ENCODE assay signal across 1 cellular context in the genomic region with DNA sequence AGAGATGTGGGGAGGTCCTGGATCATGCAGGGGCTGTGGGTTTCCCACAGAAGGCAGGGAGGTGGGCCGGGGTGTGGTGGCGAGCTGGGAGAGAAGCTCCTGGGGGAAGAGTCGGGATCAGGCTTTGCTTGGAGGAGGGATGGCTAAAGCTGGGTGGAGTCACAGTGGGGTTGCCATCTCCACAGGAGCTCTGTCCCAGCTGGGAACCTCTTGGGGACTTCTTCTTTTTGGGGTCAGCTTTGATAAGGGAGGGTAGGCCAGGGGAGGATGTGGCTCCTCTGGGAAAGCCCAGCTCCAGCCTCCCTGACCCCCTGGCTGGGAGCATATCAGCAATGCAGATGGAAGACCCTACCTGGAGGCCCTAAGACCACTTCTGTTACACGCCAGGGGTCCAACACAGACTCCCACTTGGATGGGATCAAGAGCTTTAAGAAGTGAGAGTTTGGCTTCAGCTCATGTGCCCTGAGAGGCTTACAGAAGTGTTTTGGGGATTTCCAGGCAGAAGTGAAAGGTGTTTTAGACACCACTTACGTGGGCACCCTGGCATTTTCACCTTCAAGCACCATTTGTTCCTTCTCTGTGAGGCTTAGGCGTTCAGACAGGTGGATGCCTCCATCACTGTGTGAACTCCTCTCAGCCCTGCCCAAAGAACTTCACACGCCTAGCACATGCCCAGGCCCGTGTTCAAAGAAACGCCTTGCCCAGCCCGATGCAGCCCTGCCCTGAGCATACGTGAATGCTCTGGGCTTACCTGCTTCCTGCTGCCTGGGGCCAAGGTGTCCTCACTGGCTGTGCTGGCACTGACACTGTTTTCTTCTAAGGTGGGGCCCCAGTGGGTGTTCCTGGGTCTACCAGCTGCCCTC.
TF ChIP-seq lines count a peak whose summit lies in the region.

No MANE protein-coding gene starts in this region.

TF ChIP-seq in GM23338, 12 proteins besides CTCF, POLR2A, EP300 and RAD21 (continued from another document):
- TF ChIP-seq, protein P1, sequence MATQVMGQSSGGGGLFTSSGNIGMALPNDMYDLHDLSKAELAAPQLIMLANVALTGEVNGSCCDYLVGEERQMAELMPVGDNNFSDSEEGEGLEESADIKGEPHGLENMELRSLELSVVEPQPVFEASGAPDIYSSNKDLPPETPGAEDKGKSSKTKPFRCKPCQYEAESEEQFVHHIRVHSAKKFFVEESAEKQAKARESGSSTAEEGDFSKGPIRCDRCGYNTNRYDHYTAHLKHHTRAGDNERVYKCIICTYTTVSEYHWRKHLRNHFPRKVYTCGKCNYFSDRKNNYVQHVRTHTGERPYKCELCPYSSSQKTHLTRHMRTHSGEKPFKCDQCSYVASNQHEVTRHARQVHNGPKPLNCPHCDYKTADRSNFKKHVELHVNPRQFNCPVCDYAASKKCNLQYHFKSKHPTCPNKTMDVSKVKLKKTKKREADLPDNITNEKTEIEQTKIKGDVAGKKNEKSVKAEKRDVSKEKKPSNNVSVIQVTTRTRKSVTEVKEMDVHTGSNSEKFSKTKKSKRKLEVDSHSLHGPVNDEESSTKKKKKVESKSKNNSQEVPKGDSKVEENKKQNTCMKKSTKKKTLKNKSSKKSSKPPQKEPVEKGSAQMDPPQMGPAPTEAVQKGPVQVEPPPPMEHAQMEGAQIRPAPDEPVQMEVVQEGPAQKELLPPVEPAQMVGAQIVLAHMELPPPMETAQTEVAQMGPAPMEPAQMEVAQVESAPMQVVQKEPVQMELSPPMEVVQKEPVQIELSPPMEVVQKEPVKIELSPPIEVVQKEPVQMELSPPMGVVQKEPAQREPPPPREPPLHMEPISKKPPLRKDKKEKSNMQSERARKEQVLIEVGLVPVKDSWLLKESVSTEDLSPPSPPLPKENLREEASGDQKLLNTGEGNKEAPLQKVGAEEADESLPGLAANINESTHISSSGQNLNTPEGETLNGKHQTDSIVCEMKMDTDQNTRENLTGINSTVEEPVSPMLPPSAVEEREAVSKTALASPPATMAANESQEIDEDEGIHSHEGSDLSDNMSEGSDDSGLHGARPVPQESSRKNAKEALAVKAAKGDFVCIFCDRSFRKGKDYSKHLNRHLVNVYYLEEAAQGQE (IDR thresholded peaks at IDR 0.05; ENCODE audit: unreplicated experiment), result no peak
- TF ChIP-seq ZNF114 (CRISPR knock-in tag; IDR thresholded peaks at IDR 0.05) (no peak), EZH2 (IDR thresholded peaks at IDR 0.05; ENCODE audit: low read depth, unreplicated experiment) (no peak), EZH2phosphoT487 (IDR thresholded peaks at IDR 0.05; ENCODE audit: unreplicated experiment) (no peak), POLR2AphosphoS5 (IDR thresholded peaks at IDR 0.05; ENCODE audit: low read depth) (no peak), STAT1 (IDR thresholded peaks at IDR 0.05; ENCODE audit: unreplicated experiment) (no peak), NANOG (IDR thresholded peaks at IDR 0.05; ENCODE audit: borderline replicate concordance) (no peak), ZNF331 (CRISPR knock-in tag; IDR thresholded peaks at IDR 0.05; ENCODE audit: low read depth) (no peak), JUNB (IDR thresholded peaks at IDR 0.05; ENCODE audit: unreplicated experiment) (no peak)
- TF ChIP-seq, protein P2, sequence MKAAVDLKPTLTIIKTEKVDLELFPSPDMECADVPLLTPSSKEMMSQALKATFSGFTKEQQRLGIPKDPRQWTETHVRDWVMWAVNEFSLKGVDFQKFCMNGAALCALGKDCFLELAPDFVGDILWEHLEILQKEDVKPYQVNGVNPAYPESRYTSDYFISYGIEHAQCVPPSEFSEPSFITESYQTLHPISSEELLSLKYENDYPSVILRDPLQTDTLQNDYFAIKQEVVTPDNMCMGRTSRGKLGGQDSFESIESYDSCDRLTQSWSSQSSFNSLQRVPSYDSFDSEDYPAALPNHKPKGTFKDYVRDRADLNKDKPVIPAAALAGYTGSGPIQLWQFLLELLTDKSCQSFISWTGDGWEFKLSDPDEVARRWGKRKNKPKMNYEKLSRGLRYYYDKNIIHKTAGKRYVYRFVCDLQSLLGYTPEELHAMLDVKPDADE (IDR thresholded peaks at IDR 0.05), result no peak
- TF ChIP-seq, protein P3, sequence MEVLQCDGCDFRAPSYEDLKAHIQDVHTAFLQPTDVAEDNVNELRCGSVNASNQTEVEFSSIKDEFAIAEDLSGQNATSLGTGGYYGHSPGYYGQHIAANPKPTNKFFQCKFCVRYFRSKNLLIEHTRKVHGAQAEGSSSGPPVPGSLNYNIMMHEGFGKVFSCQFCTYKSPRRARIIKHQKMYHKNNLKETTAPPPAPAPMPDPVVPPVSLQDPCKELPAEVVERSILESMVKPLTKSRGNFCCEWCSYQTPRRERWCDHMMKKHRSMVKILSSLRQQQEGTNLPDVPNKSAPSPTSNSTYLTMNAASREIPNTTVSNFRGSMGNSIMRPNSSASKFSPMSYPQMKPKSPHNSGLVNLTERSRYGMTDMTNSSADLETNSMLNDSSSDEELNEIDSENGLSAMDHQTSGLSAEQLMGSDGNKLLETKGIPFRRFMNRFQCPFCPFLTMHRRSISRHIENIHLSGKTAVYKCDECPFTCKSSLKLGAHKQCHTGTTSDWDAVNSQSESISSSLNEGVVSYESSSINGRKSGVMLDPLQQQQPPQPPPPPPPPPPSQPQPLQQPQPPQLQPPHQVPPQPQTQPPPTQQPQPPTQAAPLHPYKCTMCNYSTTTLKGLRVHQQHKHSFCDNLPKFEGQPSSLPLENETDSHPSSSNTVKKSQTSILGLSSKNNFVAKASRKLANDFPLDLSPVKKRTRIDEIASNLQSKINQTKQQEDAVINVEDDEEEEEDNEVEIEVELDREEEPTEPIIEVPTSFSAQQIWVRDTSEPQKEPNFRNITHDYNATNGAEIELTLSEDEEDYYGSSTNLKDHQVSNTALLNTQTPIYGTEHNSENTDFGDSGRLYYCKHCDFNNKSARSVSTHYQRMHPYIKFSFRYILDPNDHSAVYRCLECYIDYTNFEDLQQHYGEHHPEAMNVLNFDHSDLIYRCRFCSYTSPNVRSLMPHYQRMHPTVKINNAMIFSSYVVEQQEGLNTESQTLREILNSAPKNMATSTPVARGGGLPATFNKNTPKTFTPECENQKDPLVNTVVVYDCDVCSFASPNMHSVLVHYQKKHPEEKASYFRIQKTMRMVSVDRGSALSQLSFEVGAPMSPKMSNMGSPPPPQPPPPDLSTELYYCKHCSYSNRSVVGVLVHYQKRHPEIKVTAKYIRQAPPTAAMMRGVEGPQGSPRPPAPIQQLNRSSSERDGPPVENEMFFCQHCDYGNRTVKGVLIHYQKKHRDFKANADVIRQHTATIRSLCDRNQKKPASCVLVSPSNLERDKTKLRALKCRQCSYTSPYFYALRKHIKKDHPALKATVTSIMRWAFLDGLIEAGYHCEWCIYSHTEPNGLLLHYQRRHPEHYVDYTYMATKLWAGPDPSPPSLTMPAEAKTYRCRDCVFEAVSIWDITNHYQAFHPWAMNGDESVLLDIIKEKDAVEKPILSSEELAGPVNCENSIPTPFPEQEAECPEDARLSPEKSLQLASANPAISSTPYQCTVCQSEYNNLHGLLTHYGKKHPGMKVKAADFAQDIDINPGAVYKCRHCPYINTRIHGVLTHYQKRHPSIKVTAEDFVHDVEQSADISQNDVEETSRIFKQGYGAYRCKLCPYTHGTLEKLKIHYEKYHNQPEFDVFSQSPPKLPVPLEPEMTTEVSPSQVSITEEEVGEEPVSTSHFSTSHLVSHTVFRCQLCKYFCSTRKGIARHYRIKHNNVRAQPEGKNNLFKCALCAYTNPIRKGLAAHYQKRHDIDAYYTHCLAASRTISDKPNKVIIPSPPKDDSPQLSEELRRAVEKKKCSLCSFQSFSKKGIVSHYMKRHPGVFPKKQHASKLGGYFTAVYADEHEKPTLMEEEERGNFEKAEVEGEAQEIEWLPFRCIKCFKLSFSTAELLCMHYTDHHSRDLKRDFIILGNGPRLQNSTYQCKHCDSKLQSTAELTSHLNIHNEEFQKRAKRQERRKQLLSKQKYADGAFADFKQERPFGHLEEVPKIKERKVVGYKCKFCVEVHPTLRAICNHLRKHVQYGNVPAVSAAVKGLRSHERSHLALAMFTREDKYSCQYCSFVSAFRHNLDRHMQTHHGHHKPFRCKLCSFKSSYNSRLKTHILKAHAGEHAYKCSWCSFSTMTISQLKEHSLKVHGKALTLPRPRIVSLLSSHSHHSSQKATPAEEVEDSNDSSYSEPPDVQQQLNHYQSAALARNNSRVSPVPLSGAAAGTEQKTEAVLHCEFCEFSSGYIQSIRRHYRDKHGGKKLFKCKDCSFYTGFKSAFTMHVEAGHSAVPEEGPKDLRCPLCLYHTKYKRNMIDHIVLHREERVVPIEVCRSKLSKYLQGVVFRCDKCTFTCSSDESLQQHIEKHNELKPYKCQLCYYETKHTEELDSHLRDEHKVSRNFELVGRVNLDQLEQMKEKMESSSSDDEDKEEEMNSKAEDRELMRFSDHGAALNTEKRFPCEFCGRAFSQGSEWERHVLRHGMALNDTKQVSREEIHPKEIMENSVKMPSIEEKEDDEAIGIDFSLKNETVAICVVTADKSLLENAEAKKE (CRISPR knock-in tag; IDR thresholded peaks at IDR 0.05), result no peak
